15 cellular contexts compared by ENCODE assay signal in genomic region chr12:8773456-8773855, GRCh38. TPM values are rescaled to one million over a fixed set of nuclear protein-coding genes. Genes with fewer than 3 reads are reported as not detected.
"Had no signal": no experiment of that assay in that cellular context is flagged by ENCODE, and none has a peak within 500 bp of the region (broad histone marks: within the 10 kb centered on the region; RNA-seq: fewer than 3 reads in every experiment).

No MANE protein-coding gene starts in this region.

- H3K4me3 ChIP-seq: adrenal gland, left lung, right lobe of liver, upper lobe of right lung had no signal

- H3K4me1 ChIP-seq: adrenal gland, left lung, right lobe of liver, upper lobe of right lung had no signal

- ATAC-seq: activated CD8-positive, alpha-beta T cell treated with anti-CD3 and anti-CD28 coated beads for 36 hours; activated T-cell treated with anti-CD3 and anti-CD28 coated beads, Interleukin-2, amount 50 U/mL, for 4 hours; left lung; naive thymus-derived CD8-positive, alpha-beta T cell; right lobe of liver; stimulated activated naive CD8-positive, alpha-beta T cell treated with anti-CD3 and anti-CD28 coated beads, Interleukin-15, amount 100 ng/mL, for 72 hours; upper lobe of right lung had no signal

- H3K27me3 ChIP-seq: adrenal gland, left lung, right lobe of liver, upper lobe of right lung had no signal

- H3K27ac ChIP-seq: adrenal gland, epithelial cell of prostate, left lung, right lobe of liver, upper lobe of right lung had no signal

- H3K36me3 ChIP-seq: adrenal gland, right lobe of liver, upper lobe of right lung had no signal

- H3K9me3 ChIP-seq: adrenal gland, left lung, right lobe of liver, upper lobe of right lung had no signal

- DNase-seq: activated B cell treated with CpG ODN at 0.5 μM for 24 hours; activated CD4-positive, alpha-beta T cell treated with anti-CD3 and anti-CD28 coated beads for 48 hours; activated CD8-positive, alpha-beta T cell treated with anti-CD3 and anti-CD28 coated beads for 36 hours; activated effector memory CD4-positive, alpha-beta T cell treated with Interleukin-2 at 50 U/mL for 16 hours; activated T-cell treated with anti-CD3 and anti-CD28 coated beads, Interleukin-2, amount 50 U/mL, for 4 hours; adrenal gland; effector memory CD4-positive, alpha-beta T cell; mesenchymal stem cell; naive thymus-derived CD8-positive, alpha-beta T cell; right lobe of liver; stimulated activated naive CD8-positive, alpha-beta T cell treated with anti-CD3 and anti-CD28 coated beads, Interleukin-15, amount 100 ng/mL, for 72 hours; T-helper 2 cell; upper lobe of right lung had no signal

RNA-seq across cellular contexts. Expression of gene A2ML1, which starts 49.0 kb away (rescaled TPM):
- total RNA-seq: activated B cell treated with CpG ODN at 0.5 μM for 24 hours; activated CD8-positive, alpha-beta T cell treated with anti-CD3 and anti-CD28 coated beads for 36 hours; activated T-cell treated with anti-CD3 and anti-CD28 coated beads, Interleukin-2, amount 50 U/mL, for 4 hours; left lung; naive thymus-derived CD8-positive, alpha-beta T cell; upper lobe of right lung had no signal
- polyA plus RNA-seq: naive thymus-derived CD8-positive, alpha-beta T cell had no signal
